Comparison of ENCODE assay signal across 12 cellular contexts in the genomic region with DNA sequence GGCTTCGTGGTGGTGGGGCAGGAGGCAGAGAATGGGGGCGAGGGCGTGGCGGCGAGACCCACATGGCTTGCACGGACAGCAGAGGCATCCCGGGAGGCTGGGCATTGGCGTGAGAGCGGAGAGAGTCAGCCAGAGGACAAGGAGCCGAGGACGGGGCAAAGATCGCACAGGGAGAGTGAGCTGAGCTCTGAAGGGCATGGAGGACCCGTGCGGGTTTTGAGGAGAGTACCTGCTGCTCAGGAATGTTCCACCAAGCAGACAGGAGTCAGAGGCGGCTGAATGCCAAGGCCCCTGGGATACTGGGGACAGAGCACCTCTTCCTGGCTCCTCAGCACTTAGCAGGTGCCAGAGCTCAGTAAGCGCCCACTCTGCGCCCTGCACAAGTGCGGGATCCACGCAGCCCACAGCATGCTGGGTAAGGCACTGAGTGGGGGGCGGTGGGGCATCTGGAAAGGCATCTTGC. TPM values are rescaled to one million over a fixed set of nuclear protein-coding genes. Genes with fewer than 3 reads are reported as not detected.
DNase-seq lines count a peak whose midpoint lies in the region; ATAC-seq and TF ChIP-seq lines count a peak whose summit lies in the region.
"Had no signal": no experiment of that assay in that cellular context is flagged by ENCODE, and none has a peak within 500 bp of the region (broad histone marks: within the 10 kb centered on the region; RNA-seq: fewer than 3 reads in every experiment).

No MANE protein-coding gene starts in this region.

- intact Hi-C loops in CD4-positive, alpha-beta T cell (cut with DNase I, micrococcal nuclease): loop anchor here (1.0 to 5.0 kb wide), 5 partner anchors 68 to 250 kb away; a partner anchor contains a TSS

- no peak for ATAC-seq in CD4-positive, alpha-beta T cell (ENCODE audit: poor library complexity)
- no peak for ATAC-seq in HG02763 (IDR thresholded peaks at IDR 0.05; ENCODE audit: unreplicated experiment)

- peak overlapping the region in 1 of 10 experiments; percentile 23; a peak in 1 of 20 replicates for H3K4me3 ChIP-seq in BLaER1 treated with 17β-estradiol and CSF1 and Interleukin-3, amounts not matched to agents 10 nM and 100 nM
- no peak overlapping the region for H3K4me3 ChIP-seq in mesenchymal stem cell (ENCODE audit: insufficient read depth in 1 of 2, low read depth in 1 of 2, low read length in 2 of 2)
- H3K4me3 ChIP-seq: coronary artery, MG63 had no signal

- 91% methylated on average over 20 of the region's 20 CpGs for WGBS in mesenchymal stem cell

- no peak for TF ChIP-seq CTCF in CD4-positive, alpha-beta T cell (IDR thresholded peaks at IDR 0.05)

- peaks cover 0 to 13% (median 6%) of the 10 kb centered on the region in 11 experiments; a peak in 5 of 22 replicates for H4K20me1 ChIP-seq in BLaER1 treated with 17β-estradiol and CSF1 and Interleukin-3, amounts not matched to agents 10 nM and 100 nM

- H3K9me3 ChIP-seq in BLaER1 treated with 17β-estradiol and CSF1 and Interleukin-3, amounts not matched to agents 10 nM and 100 nM (replicated peaks in 1 of 11): no peaks in the 10 kb centered on the region
- H3K9me3 ChIP-seq in mesenchymal stem cell (ENCODE audit: control insufficient read depth, low read length): peaks cover 3% of the 10 kb centered on the region
- H3K9me3 ChIP-seq in CD4-positive, alpha-beta T cell (ENCODE audit: control insufficient read depth, low read length): no peaks in the 10 kb centered on the region
- H3K9me3 ChIP-seq: MG63 had no signal

- H3K79me1 ChIP-seq in mesenchymal stem cell (replicated peaks; ENCODE audit: low read length, poor library complexity, severe bottlenecking): no peaks in the 10 kb centered on the region

- CTCF ChIA-PET in CD4-positive, alpha-beta T cell (lab: Charles Lee): interaction anchor here (1.0 to 2.6 kb wide), 21 partner anchors 11 to 251 kb away, joined by 3 to 83 read pairs (median 4); a partner anchor contains a TSS

- peaks cover 4% of the 10 kb centered on the region for H3K4me1 Mint-ChIP-seq in CD4-positive, alpha-beta T cell (ENCODE audit: low read depth)
- H3K4me1 Mint-ChIP-seq: immature natural killer cell had no signal

- no peak overlapping the region for H3K14ac ChIP-seq in mesenchymal stem cell (ENCODE audit: low read length in 2 of 2)

- peaks cover 38 to 86% (median 73%) of the 10 kb centered on the region in 10 experiments for H3K4me1 ChIP-seq in BLaER1 treated with 17β-estradiol and CSF1 and Interleukin-3, amounts not matched to agents 10 nM and 100 nM
- peaks cover 19% of the 10 kb centered on the region for H3K4me1 ChIP-seq in mesenchymal stem cell (ENCODE audit: control insufficient read depth, insufficient read depth, low read depth, low read length)

- peak overlapping the region in 3 of 11 experiments; percentile 3 to 34 (median 23); a peak in 4 of 22 replicates for H3K27ac ChIP-seq in BLaER1 treated with 17β-estradiol and CSF1 and Interleukin-3, amounts not matched to agents 10 nM and 100 nM
- H3K27ac ChIP-seq in cingulate gyrus (ENCODE audit: low read depth, low read length) (peak overlapping the region; percentile 7), mesenchymal stem cell (ENCODE audit: low read length, poor library complexity, severe bottlenecking) (no peak overlapping the region)
- H3K27ac ChIP-seq in CD4-positive, alpha-beta T cell (ENCODE audit: low read depth, low read length): no peak overlapping the region
- H3K27ac ChIP-seq: coronary artery had no signal

- peak; percentile 9; the same call in 1 of the 2 replicates for TF ChIP-seq EP300 in Ishikawa (IDR thresholded peaks at IDR 0.05; ENCODE audit: borderline replicate concordance)

- no peak overlapping the region for H2BK120ac ChIP-seq in mesenchymal stem cell (ENCODE audit: low read depth, low read length)

- H2BK15ac ChIP-seq in mesenchymal stem cell (ENCODE audit: low read depth, poor library complexity, severe bottlenecking): peak overlapping the region; percentile 18

- no peaks in the 10 kb centered on the region for H3K36me3 ChIP-seq in BLaER1 treated with 17β-estradiol and CSF1 and Interleukin-3, amounts not matched to agents 10 nM and 100 nM
- H3K36me3 ChIP-seq in mesenchymal stem cell (ENCODE audit: control insufficient read depth in 1 of 2, insufficient read depth in 2 of 2, low read depth in 1 of 2, low read length in 2 of 2): no peaks in the 10 kb centered on the region
- H3K36me3 ChIP-seq: MG63 had no signal

- no peak overlapping the region for H4K91ac ChIP-seq in mesenchymal stem cell (ENCODE audit: low read length)

- H3K36me3 Mint-ChIP-seq in CD4-positive, alpha-beta T cell (ENCODE audit: low read depth): no peaks in the 10 kb centered on the region
- H3K36me3 Mint-ChIP-seq: immature natural killer cell had no signal

- no peaks in the 10 kb centered on the region for H3K9me3 Mint-ChIP-seq in CD4-positive, alpha-beta T cell
- H3K9me3 Mint-ChIP-seq: immature natural killer cell, nephron had no signal

- no peak overlapping the region for H2BK12ac ChIP-seq in mesenchymal stem cell (ENCODE audit: low read length in 2 of 2)

- H3K4me3 Mint-ChIP-seq in CD4-positive, alpha-beta T cell: no peak overlapping the region
- H3K4me3 Mint-ChIP-seq: immature natural killer cell, nephron had no signal

- no peak overlapping the region for H3K4ac ChIP-seq in mesenchymal stem cell (ENCODE audit: low read depth in 1 of 2, low read length in 2 of 2)

- no peak overlapping the region for H3K18ac ChIP-seq in mesenchymal stem cell (ENCODE audit: low read depth in 1 of 2, low read length in 2 of 2)

- H3K27me3 Mint-ChIP-seq in CD4-positive, alpha-beta T cell: peaks cover 12% of the 10 kb centered on the region

- POLR2A ChIA-PET in CD4-positive, alpha-beta T cell (lab: Charles Lee): interaction anchor here (1.2 to 1.6 kb wide), 4 partner anchors 67 to 166 kb away, joined by 7 to 18 read pairs (median 10); no protein-coding TSS in a partner anchor

- peak overlapping the region; percentile 65 to 95 (median 88) for H3K4me2 ChIP-seq in BLaER1 treated with 17β-estradiol and CSF1 and Interleukin-3, amounts not matched to agents 10 nM and 100 nM
- no peak overlapping the region for H3K4me2 ChIP-seq in mesenchymal stem cell (ENCODE audit: low read length, poor library complexity, severe bottlenecking)

- peak; percentile 53 for TF ChIP-seq RAD21 in Ishikawa (IDR thresholded peaks at IDR 0.05; ENCODE audit: low read depth)

- H4K8ac ChIP-seq in mesenchymal stem cell (ENCODE audit: low read length): no peak overlapping the region

- no peak overlapping the region for H2AFZ ChIP-seq in mesenchymal stem cell (ENCODE audit: low read depth, low read length)

- peak overlapping the region; percentile 6 for H2AK5ac ChIP-seq in mesenchymal stem cell (ENCODE audit: low read length, severe bottlenecking)

- H3K27ac Mint-ChIP-seq in CD4-positive, alpha-beta T cell: no peak overlapping the region
- H3K27ac Mint-ChIP-seq: nephron had no signal

- H2BK5ac ChIP-seq in mesenchymal stem cell (ENCODE audit: low read depth, low read length, poor library complexity, severe bottlenecking): no peak overlapping the region

- no peak overlapping the region for H3K23ac ChIP-seq in mesenchymal stem cell (ENCODE audit: low read length in 2 of 2)

- peak overlapping the region in 8 of 11 experiments; percentile 4 to 64 (median 38); a peak in 14 of 22 replicates for H3K9ac ChIP-seq in BLaER1 treated with 17β-estradiol and CSF1 and Interleukin-3, amounts not matched to agents 10 nM and 100 nM
- no peak overlapping the region for H3K9ac ChIP-seq in mesenchymal stem cell (ENCODE audit: low read length)

- 0 out of 22 replicates have a peak, but pooled peaks cover 0 to 3% (median 0%) of the 10 kb centered on the region in 11 experiments for H3K27me3 ChIP-seq in BLaER1 treated with 17β-estradiol and CSF1 and Interleukin-3, amounts not matched to agents 10 nM and 100 nM
- peaks cover 0 to 42% of the 10 kb centered on the region in 2 experiments for H3K27me3 ChIP-seq in mesenchymal stem cell (ENCODE audit: control insufficient read depth in 1 of 2, insufficient read depth in 1 of 2, low read length in 2 of 2)
- no peaks in the 10 kb centered on the region for H3K27me3 ChIP-seq in CD4-positive, alpha-beta T cell (ENCODE audit: control insufficient read depth, insufficient read depth, low read length)
- H3K27me3 ChIP-seq: MG63 had no signal

- DNase-seq in mesenchymal stem cell: no peak
- DNase-seq in CD4-positive, alpha-beta T cell: no peak
- no peak for DNase-seq in NCI-H526 (lab: John Stamatoyannopoulos, UW)
- DNase-seq in DMS 273 treated with DMSO at 0.1 percent for 48 hours (lab: John Stamatoyannopoulos, UW): no peak

TF ChIP-seq in Ishikawa, 13 proteins besides CTCF, POLR2A, EP300 and RAD21 (continues in another document):
- TF ChIP-seq EGR1 (IDR thresholded peaks at IDR 0.05) (no peak), CREB1 (IDR thresholded peaks at IDR 0.05; ENCODE audit: low read depth) (no peak), ZBTB7A (IDR thresholded peaks at IDR 0.05; ENCODE audit: low read depth) (no peak), YY1 (IDR thresholded peaks at IDR 0.05; ENCODE audit: low read depth) (no peak), NFIC (IDR thresholded peaks at IDR 0.05) (no peak), FOXM1 (IDR thresholded peaks at IDR 0.05; ENCODE audit: borderline replicate concordance, low read depth) (no peak)
- TF ChIP-seq, protein P1, sequence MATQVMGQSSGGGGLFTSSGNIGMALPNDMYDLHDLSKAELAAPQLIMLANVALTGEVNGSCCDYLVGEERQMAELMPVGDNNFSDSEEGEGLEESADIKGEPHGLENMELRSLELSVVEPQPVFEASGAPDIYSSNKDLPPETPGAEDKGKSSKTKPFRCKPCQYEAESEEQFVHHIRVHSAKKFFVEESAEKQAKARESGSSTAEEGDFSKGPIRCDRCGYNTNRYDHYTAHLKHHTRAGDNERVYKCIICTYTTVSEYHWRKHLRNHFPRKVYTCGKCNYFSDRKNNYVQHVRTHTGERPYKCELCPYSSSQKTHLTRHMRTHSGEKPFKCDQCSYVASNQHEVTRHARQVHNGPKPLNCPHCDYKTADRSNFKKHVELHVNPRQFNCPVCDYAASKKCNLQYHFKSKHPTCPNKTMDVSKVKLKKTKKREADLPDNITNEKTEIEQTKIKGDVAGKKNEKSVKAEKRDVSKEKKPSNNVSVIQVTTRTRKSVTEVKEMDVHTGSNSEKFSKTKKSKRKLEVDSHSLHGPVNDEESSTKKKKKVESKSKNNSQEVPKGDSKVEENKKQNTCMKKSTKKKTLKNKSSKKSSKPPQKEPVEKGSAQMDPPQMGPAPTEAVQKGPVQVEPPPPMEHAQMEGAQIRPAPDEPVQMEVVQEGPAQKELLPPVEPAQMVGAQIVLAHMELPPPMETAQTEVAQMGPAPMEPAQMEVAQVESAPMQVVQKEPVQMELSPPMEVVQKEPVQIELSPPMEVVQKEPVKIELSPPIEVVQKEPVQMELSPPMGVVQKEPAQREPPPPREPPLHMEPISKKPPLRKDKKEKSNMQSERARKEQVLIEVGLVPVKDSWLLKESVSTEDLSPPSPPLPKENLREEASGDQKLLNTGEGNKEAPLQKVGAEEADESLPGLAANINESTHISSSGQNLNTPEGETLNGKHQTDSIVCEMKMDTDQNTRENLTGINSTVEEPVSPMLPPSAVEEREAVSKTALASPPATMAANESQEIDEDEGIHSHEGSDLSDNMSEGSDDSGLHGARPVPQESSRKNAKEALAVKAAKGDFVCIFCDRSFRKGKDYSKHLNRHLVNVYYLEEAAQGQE (IDR thresholded peaks at IDR 0.05; ENCODE audit: low read depth): no peak

RNA-seq across cellular contexts. Expression of a gene that starts 47.8 kb away (rescaled TPM):
- 0.75 TPM for polyA plus RNA-seq in mesenchymal stem cell (2013, experiment 1 of 2)
- polyA plus RNA-seq in mesenchymal stem cell (2013, experiment 2 of 2): 0.51 TPM
- 10 to 100 TPM; 33.3 to 35.2 TPM for total RNA-seq in CD4-positive, alpha-beta T cell
